Comparison of ENCODE assay signal across 10 cellular contexts in genomic region chr10:43965033-43965917, GRCh38.
DNase-seq lines count a peak whose midpoint lies in the region; ATAC-seq and TF ChIP-seq lines count a peak whose summit lies in the region.
"Had no signal": no experiment of that assay in that cellular context is flagged by ENCODE, and none has a peak within 500 bp of the region (broad histone marks: within the 10 kb centered on the region; RNA-seq: fewer than 3 reads in every experiment).

No MANE protein-coding gene starts in this region.

- H3K4me3 ChIP-seq in coronary artery, result peak overlapping the region; percentile 12
- H3K4me3 ChIP-seq: GM23338 had no signal

- peaks cover 35% of the 10 kb centered on the region for H3K27me3 Mint-ChIP-seq in nephron (ENCODE audit: low read depth)

- H3K36me3 Mint-ChIP-seq in nephron (ENCODE audit: low read depth), result no peaks in the 10 kb centered on the region

- peak; percentile 58 for DNase-seq in Caki2 (ENCODE audit: low read depth)
- peak; percentile 68 for DNase-seq in coronary artery (ENCODE audit: low spot score)
- DNase-seq in HUDEP-2 (lab: John Stamatoyannopoulos, UW; ENCODE audit: unreplicated experiment in 76 of 76), result no peak
- no peak for DNase-seq in NCI-H1694 treated with DMSO at 0.1 percent for 48 hours (lab: John Stamatoyannopoulos, UW)
- no peak for DNase-seq in LoVo (ENCODE audit: low spot score)
- no peak for DNase-seq in DMS153 treated with DMSO at 0.1 percent for 48 hours (lab: John Stamatoyannopoulos, UW; ENCODE audit: unreplicated experiment)
- DNase-seq: SHP77 had no signal

- peak overlapping the region; percentile 6 to 89 (median 88) for H3K27ac Mint-ChIP-seq in nephron
- H3K27ac Mint-ChIP-seq: GM23338 had no signal

- H3K4me3 Mint-ChIP-seq in nephron, result no peak overlapping the region
- H3K4me3 Mint-ChIP-seq: GM23338 had no signal

- peak overlapping the region; percentile 39 to 76 for H3K27ac ChIP-seq in coronary artery

- H3K4me1 Mint-ChIP-seq in nephron, result peaks cover 41% of the 10 kb centered on the region
- H3K4me1 Mint-ChIP-seq: GM23338 had no signal

- in situ Hi-C loops in Caki2 (cut with HindIII; ENCODE audit: low pct_unique_long_range_greater_than_20kb, low sequenced_read_pairs), result no loop called here

- H3K9me3 Mint-ChIP-seq in nephron, result no peaks in the 10 kb centered on the region
- H3K9me3 Mint-ChIP-seq: GM23338 had no signal

- no peak for TF ChIP-seq CTCF in coronary artery (IDR thresholded peaks at IDR 0.05)
- TF ChIP-seq CTCF in nephron (IDR thresholded peaks at IDR 0.05; ENCODE audit: unreplicated experiment in 3 of 3), result no peak

- peak; percentile 36 for ATAC-seq in HG03060 (IDR thresholded peaks at IDR 0.05; ENCODE audit: low read depth, unreplicated experiment)
- ATAC-seq: GM23338 had no signal

Comparison
In these comparisons a context has a peak if more than half of its experiments do, and no peak if none do; other contexts are left out.
1. DNase-seq: peak in Caki2 (single experiment) and coronary artery (single experiment); none in HUDEP-2 (0 of 76), NCI-H1694 treated with DMSO at 0.1 percent for 48 hours (single experiment), LoVo (single experiment) and DMS153 treated with DMSO at 0.1 percent for 48 hours (single experiment).